Comparison of ENCODE assay signal across 1 cellular context in genomic region chr2:231015462-231015861, GRCh38.
TF ChIP-seq lines count a peak whose summit lies in the region.

No MANE protein-coding gene starts in this region.

TF ChIP-seq in GM23338, 12 proteins besides CTCF, POLR2A, EP300 and RAD21 (continued from another document):
- TF ChIP-seq, protein P1, sequence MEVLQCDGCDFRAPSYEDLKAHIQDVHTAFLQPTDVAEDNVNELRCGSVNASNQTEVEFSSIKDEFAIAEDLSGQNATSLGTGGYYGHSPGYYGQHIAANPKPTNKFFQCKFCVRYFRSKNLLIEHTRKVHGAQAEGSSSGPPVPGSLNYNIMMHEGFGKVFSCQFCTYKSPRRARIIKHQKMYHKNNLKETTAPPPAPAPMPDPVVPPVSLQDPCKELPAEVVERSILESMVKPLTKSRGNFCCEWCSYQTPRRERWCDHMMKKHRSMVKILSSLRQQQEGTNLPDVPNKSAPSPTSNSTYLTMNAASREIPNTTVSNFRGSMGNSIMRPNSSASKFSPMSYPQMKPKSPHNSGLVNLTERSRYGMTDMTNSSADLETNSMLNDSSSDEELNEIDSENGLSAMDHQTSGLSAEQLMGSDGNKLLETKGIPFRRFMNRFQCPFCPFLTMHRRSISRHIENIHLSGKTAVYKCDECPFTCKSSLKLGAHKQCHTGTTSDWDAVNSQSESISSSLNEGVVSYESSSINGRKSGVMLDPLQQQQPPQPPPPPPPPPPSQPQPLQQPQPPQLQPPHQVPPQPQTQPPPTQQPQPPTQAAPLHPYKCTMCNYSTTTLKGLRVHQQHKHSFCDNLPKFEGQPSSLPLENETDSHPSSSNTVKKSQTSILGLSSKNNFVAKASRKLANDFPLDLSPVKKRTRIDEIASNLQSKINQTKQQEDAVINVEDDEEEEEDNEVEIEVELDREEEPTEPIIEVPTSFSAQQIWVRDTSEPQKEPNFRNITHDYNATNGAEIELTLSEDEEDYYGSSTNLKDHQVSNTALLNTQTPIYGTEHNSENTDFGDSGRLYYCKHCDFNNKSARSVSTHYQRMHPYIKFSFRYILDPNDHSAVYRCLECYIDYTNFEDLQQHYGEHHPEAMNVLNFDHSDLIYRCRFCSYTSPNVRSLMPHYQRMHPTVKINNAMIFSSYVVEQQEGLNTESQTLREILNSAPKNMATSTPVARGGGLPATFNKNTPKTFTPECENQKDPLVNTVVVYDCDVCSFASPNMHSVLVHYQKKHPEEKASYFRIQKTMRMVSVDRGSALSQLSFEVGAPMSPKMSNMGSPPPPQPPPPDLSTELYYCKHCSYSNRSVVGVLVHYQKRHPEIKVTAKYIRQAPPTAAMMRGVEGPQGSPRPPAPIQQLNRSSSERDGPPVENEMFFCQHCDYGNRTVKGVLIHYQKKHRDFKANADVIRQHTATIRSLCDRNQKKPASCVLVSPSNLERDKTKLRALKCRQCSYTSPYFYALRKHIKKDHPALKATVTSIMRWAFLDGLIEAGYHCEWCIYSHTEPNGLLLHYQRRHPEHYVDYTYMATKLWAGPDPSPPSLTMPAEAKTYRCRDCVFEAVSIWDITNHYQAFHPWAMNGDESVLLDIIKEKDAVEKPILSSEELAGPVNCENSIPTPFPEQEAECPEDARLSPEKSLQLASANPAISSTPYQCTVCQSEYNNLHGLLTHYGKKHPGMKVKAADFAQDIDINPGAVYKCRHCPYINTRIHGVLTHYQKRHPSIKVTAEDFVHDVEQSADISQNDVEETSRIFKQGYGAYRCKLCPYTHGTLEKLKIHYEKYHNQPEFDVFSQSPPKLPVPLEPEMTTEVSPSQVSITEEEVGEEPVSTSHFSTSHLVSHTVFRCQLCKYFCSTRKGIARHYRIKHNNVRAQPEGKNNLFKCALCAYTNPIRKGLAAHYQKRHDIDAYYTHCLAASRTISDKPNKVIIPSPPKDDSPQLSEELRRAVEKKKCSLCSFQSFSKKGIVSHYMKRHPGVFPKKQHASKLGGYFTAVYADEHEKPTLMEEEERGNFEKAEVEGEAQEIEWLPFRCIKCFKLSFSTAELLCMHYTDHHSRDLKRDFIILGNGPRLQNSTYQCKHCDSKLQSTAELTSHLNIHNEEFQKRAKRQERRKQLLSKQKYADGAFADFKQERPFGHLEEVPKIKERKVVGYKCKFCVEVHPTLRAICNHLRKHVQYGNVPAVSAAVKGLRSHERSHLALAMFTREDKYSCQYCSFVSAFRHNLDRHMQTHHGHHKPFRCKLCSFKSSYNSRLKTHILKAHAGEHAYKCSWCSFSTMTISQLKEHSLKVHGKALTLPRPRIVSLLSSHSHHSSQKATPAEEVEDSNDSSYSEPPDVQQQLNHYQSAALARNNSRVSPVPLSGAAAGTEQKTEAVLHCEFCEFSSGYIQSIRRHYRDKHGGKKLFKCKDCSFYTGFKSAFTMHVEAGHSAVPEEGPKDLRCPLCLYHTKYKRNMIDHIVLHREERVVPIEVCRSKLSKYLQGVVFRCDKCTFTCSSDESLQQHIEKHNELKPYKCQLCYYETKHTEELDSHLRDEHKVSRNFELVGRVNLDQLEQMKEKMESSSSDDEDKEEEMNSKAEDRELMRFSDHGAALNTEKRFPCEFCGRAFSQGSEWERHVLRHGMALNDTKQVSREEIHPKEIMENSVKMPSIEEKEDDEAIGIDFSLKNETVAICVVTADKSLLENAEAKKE (CRISPR knock-in tag; IDR thresholded peaks at IDR 0.05): no peak
- TF ChIP-seq POLR2AphosphoS5 (IDR thresholded peaks at IDR 0.05; ENCODE audit: low read depth) (no peak), STAT1 (IDR thresholded peaks at IDR 0.05; ENCODE audit: unreplicated experiment) (no peak), NANOG (IDR thresholded peaks at IDR 0.05; ENCODE audit: borderline replicate concordance) (no peak), REST (IDR thresholded peaks at IDR 0.05; ENCODE audit: unreplicated experiment) (no peak), ZNF114 (CRISPR knock-in tag; IDR thresholded peaks at IDR 0.05) (no peak), EZH2 (IDR thresholded peaks at IDR 0.05; ENCODE audit: low read depth, unreplicated experiment) (no peak), EZH2phosphoT487 (IDR thresholded peaks at IDR 0.05; ENCODE audit: unreplicated experiment) (no peak), JUNB (IDR thresholded peaks at IDR 0.05; ENCODE audit: unreplicated experiment) (no peak)
